Comparison of ENCODE assay signal across 1 cellular context in the genomic region with DNA sequence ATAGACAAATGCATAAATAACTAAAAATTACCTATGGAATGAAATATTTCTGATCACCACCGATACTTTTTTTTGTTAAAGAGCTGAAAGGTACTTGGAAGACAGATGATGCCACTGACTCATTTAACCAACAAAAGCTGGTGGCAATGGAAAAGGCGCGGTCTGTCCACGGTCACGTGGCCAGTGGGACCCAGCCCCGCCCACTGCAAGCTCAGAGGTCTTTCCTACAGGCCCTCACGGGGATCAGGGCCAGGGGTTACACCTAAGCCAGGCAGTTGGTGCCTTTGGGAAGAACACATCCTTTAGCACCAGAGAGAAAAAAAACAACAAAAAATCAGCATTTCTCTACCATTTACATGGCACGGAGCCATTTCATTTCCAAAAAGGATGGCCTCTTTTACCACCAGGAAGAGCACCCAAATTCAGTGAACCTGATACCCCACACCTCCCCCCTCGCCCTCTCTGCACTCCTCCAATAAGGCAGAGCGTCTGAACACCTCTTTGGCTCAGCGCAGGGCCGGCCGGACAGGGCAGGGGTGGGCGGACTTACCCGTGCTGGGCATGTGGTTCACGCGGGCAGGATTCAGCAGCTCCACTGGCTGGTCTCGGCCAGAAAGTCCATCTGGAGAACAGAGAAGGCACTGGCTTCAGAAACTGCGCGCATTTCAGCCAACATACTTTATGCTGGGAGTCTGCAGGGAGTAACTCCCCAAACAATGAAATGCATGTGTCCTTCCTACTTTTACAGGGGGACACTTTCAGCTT.
TF ChIP-seq lines count a peak whose summit lies in the region.

No MANE protein-coding gene starts in this region.

TF ChIP-seq in H1, 55 proteins besides CTCF, POLR2A, EP300 and RAD21 (continued from another document):
- TF ChIP-seq MAFK (IDR thresholded peaks at IDR 0.05; ENCODE audit: low read depth, low read length) (no peak), SIN3A (conservative IDR thresholded peaks at IDR 0.05 in 1 of 2, IDR thresholded peaks at IDR 0.05 in 1 of 2; ENCODE audit: low read depth in 1 of 2, low read length in 2 of 2) (no peak), RXRA (IDR thresholded peaks at IDR 0.05; ENCODE audit: insufficient read depth, low read depth, low read length) (no peak), TAF7 (optimal IDR thresholded peaks at IDR 0.05; ENCODE audit: borderline replicate concordance, low read depth, low read length) (no peak), FOSL1 (IDR thresholded peaks at IDR 0.05; ENCODE audit: insufficient read depth, low read depth, low read length) (no peak), JUND (IDR thresholded peaks at IDR 0.05; ENCODE audit: low read length) (no peak), GABPA (IDR thresholded peaks at IDR 0.05; ENCODE audit: borderline replicate concordance, insufficient read depth, low read length) (no peak), KDM1A (IDR thresholded peaks at IDR 0.05; ENCODE audit: borderline replicate concordance, low read length) (no peak), YY1 (IDR thresholded peaks at IDR 0.05; ENCODE audit: low read depth, low read length) (no peak)
